ENCODE assay signal across 38 cellular contexts in genomic region chr7:8453535-8453934, GRCh38. TPM values are rescaled to one million over a fixed set of nuclear protein-coding genes. Genes with fewer than 3 reads are reported as not detected.
"Had no signal": no experiment of that assay in that cellular context is flagged by ENCODE, and none has a peak within 500 bp of the region (broad histone marks: within the 10 kb centered on the region; RNA-seq: fewer than 3 reads in every experiment).

No MANE protein-coding gene starts in this region.

- DNase-seq: Kasumi-1, MG63, MM.1S, MV-4-11, NCI-H1048, NCI-H1092, NCI-H1092 treated with DMSO at 0.1 percent for 48 hours, NCI-H1105, NCI-H1105 treated with DMSO at 0.1 percent for 48 hours, NCI-H1417, NCI-H1417 treated with DMSO at 0.1 percent for 48 hours, NCI-H1436, NCI-H1436 treated with DMSO at 0.1 percent for 48 hours, NCI-H146, NCI-H1694, NCI-H1694 treated with DMSO at 0.1 percent for 48 hours, NCI-H187, NCI-H187 treated with DMSO at 0.1 percent for 48 hours, NCI-H1930, NCI-H2029, NCI-H2029 treated with DMSO at 0.1 percent for 48 hours, NCI-H2081, NCI-H2081 treated with DMSO at 0.1 percent for 48 hours, NCI-H2107, NCI-H2171, NCI-H2171 treated with DMSO at 0.1 percent for 48 hours, NCI-H2227 treated with DMSO at 0.1 percent for 48 hours, NCI-H226, NCI-H345, NCI-H446, NCI-H446 treated with DMSO at 0.1 percent for 48 hours, NCI-H510A, NCI-H510A treated with DMSO at 0.1 percent for 48 hours, NCI-H524, NCI-H524 treated with DMSO at 0.1 percent for 48 hours, NCI-H526 had no signal

- H3K4me3 ChIP-seq: MG63 had no signal

- H3K27me3 ChIP-seq: MG63 had no signal

- H3K36me3 ChIP-seq: MG63 had no signal

- H3K9me3 ChIP-seq: MG63 had no signal

RNA-seq across cellular contexts. Expression of gene NXPH1, which starts 20.1 kb away (rescaled TPM):
- total RNA-seq: M059J, MCF 10A had no signal
